ENCODE assay signal across 14 cellular contexts in the genomic region with DNA sequence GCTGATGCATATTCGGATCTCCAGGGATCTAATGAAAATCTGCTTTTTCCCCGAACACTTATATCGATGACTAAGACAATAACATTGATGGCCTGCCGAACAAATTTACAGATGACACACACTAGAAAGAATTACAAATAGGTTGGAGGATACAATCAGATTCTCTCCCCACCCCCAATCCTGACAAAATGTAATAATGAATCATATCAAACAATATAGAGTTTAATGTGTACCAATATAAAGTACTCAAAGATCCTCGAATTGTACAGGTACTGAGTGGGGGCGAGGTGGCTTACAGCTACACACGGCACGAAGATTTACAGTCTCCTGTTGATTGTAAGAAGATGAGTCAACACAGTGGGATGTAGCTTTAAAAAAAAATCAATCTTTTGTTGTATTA.
DNase-seq lines count a peak whose midpoint lies in the region; ATAC-seq, FAIRE-seq and TF ChIP-seq lines count a peak whose summit lies in the region.
"Had no signal": no experiment of that assay in that cellular context is flagged by ENCODE, and none has a peak within 500 bp of the region (broad histone marks: within the 10 kb centered on the region; RNA-seq: fewer than 3 reads in every experiment).

No MANE protein-coding gene starts in this region.

- POLR2A ChIA-PET in A549 (lab: Yijun Ruan, JAX), result interaction anchor here (1.3 kb wide), 1 partner anchor 35 kb away, joined by 4 read pairs; no protein-coding TSS in a partner anchor

- DNase-seq in A549 (ENCODE audit: low read depth in 1 of 2, low spot score in 1 of 2) (peak; percentile 27 to 55), HTR-8/SVneo (ENCODE audit: insufficient read length, low spot score) (peak; percentile 34), fibroblast of mammary gland (ENCODE audit: low read depth) (peak; percentile 36), RPMI8226 (no peak), medulla oblongata (ENCODE audit: extremely low spot score) (no peak)
- no peak for DNase-seq in activated CD4-positive, alpha-beta T cell treated with anti-CD3 and anti-CD28 coated beads, Interleukin-2, amount 50 U/mL, for 1 hour
- DNase-seq: C1 segment of cervical spinal cord, NCI-H1436, NCI-H524, SIG-M5 had no signal

- TF ChIP-seq EP300 in A549 (IDR thresholded peaks at IDR 0.05), result peak in 1 of 2 experiments; percentile 3; a peak in 1 of 5 replicates

- ATAC-seq in A549 (peak; percentile 71 to 87; a peak in 5 of 6 replicates), SK-N-SH treated with all-trans-retinoic acid at 6 μM for 48 hours (peak; percentile 90), HG02588 (IDR thresholded peaks at IDR 0.05; ENCODE audit: unreplicated experiment) (no peak)

- FAIRE-seq in A549 (lab: Jason Lieb, UNC) (no peak), HTR-8/SVneo (lab: Jason Lieb, UNC) (no peak)
- FAIRE-seq: H54, RCC 7860 had no signal

- H3K9me3 ChIP-seq in A549, result peaks cover 9% of the 10 kb centered on the region

- H3K4me2 ChIP-seq in A549, result peak overlapping the region; percentile 51

- peak overlapping the region; percentile 68 to 72 for H3K27ac ChIP-seq in A549

- H3K4me3 ChIP-seq in A549 (no peak overlapping the region), fibroblast of mammary gland (ENCODE audit: control insufficient read depth, low read depth, low read length) (no peak overlapping the region)

- no peak for TF ChIP-seq CTCF in A549 (IDR thresholded peaks at IDR 0.05)
- no peak for TF ChIP-seq CTCF in fibroblast of mammary gland (conservative IDR thresholded peaks at IDR 0.05; ENCODE audit: control insufficient read depth, insufficient read depth, low read depth, low read length)

- peaks cover 21% of the 10 kb centered on the region for H3K4me1 ChIP-seq in A549

- no peak for TF ChIP-seq RAD21 in A549 (conservative IDR thresholded peaks at IDR 0.05 in 1 of 2, IDR thresholded peaks at IDR 0.05 in 1 of 2)

- CTCF ChIA-PET in A549 (lab: Yijun Ruan, JAX), result interaction anchor here (1.3 kb wide), 1 partner anchor 11 kb away, joined by 3 read pairs; no protein-coding TSS in a partner anchor

- 7% methylated on average over 8 of the region's 8 CpGs for WGBS in A549 (ENCODE audit: missing lambda C conversion rate)

- no peak for TF ChIP-seq POLR2A in A549 (IDR thresholded peaks at IDR 0.05; ENCODE audit: low read length)

TF ChIP-seq in A549, 52 proteins besides CTCF, POLR2A, EP300 and RAD21:
- TF ChIP-seq FOSL2 (IDR thresholded peaks at IDR 0.05) (no peak), FOSL2 (CRISPR knock-in tag; IDR thresholded peaks at IDR 0.05) (peak; percentile 76), CEBPB (IDR thresholded peaks at IDR 0.05) (no peak), ZSCAN20 (CRISPR knock-in tag; IDR thresholded peaks at IDR 0.05) (no peak), ZFP36 (IDR thresholded peaks at IDR 0.05; ENCODE audit: borderline replicate concordance, partially characterized antibody) (no peak)

TF ChIP-seq in SK-N-SH treated with all-trans-retinoic acid at 6 μM for 48 hours, 23 proteins besides CTCF, POLR2A, EP300 and RAD21:
- TF ChIP-seq RARB (CRISPR knock-in tag; IDR thresholded peaks at IDR 0.05), result no peak
- TF ChIP-seq GLIS3 (CRISPR knock-in tag; IDR thresholded peaks at IDR 0.05), result no peak
- no peak for TF ChIP-seq ESRRG (CRISPR knock-in tag; IDR thresholded peaks at IDR 0.05)
- no peak for TF ChIP-seq CSDC2 (CRISPR knock-in tag; IDR thresholded peaks at IDR 0.05)
- no peak for TF ChIP-seq ISL1 (CRISPR knock-in tag; IDR thresholded peaks at IDR 0.05)
- TF ChIP-seq, protein P1, sequence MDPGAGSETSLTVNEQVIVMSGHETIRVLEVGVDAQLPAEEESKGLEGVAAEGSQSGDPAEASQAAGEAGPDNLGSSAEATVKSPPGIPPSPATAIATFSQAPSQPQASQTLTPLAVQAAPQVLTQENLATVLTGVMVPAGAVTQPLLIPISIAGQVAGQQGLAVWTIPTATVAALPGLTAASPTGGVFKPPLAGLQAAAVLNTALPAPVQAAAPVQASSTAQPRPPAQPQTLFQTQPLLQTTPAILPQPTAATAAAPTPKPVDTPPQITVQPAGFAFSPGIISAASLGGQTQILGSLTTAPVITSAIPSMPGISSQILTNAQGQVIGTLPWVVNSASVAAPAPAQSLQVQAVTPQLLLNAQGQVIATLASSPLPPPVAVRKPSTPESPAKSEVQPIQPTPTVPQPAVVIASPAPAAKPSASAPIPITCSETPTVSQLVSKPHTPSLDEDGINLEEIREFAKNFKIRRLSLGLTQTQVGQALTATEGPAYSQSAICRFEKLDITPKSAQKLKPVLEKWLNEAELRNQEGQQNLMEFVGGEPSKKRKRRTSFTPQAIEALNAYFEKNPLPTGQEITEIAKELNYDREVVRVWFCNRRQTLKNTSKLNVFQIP (CRISPR knock-in tag; IDR thresholded peaks at IDR 0.05; ENCODE audit: borderline replicate concordance, low read depth), result no peak
- TF ChIP-seq, protein P2, sequence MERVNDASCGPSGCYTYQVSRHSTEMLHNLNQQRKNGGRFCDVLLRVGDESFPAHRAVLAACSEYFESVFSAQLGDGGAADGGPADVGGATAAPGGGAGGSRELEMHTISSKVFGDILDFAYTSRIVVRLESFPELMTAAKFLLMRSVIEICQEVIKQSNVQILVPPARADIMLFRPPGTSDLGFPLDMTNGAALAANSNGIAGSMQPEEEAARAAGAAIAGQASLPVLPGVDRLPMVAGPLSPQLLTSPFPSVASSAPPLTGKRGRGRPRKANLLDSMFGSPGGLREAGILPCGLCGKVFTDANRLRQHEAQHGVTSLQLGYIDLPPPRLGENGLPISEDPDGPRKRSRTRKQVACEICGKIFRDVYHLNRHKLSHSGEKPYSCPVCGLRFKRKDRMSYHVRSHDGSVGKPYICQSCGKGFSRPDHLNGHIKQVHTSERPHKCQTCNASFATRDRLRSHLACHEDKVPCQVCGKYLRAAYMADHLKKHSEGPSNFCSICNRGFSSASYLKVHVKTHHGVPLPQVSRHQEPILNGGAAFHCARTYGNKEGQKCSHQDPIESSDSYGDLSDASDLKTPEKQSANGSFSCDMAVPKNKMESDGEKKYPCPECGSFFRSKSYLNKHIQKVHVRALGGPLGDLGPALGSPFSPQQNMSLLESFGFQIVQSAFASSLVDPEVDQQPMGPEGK (CRISPR knock-in tag; IDR thresholded peaks at IDR 0.05; ENCODE audit: borderline replicate concordance), result no peak
- TF ChIP-seq PPARA (CRISPR knock-in tag; IDR thresholded peaks at IDR 0.05; ENCODE audit: borderline replicate concordance), result no peak
- no peak for TF ChIP-seq ZFP3 (CRISPR knock-in tag; IDR thresholded peaks at IDR 0.05)
- no peak for TF ChIP-seq OSR1 (CRISPR knock-in tag; IDR thresholded peaks at IDR 0.05)
- TF ChIP-seq ZFP30 (CRISPR knock-in tag; IDR thresholded peaks at IDR 0.05), result no peak
- TF ChIP-seq BACH2 (CRISPR knock-in tag; IDR thresholded peaks at IDR 0.05; ENCODE audit: borderline replicate concordance), result no peak
- TF ChIP-seq TOX (CRISPR knock-in tag; IDR thresholded peaks at IDR 0.05; ENCODE audit: borderline replicate concordance), result no peak
- no peak for TF ChIP-seq ZNF565 (CRISPR knock-in tag; conservative IDR thresholded peaks at IDR 0.05; ENCODE audit: low read depth)
- no peak for TF ChIP-seq ARNTL (CRISPR knock-in tag; IDR thresholded peaks at IDR 0.05; ENCODE audit: borderline replicate concordance, low read depth)

Comparison
In these comparisons a context has a peak if more than half of its experiments do, and no peak if none do; other contexts are left out.
1. DNase-seq: peak in A549 (2 of 2), HTR-8/SVneo (single experiment) and fibroblast of mammary gland (single experiment); none in RPMI8226 (single experiment), medulla oblongata (single experiment) and activated CD4-positive, alpha-beta T cell treated with anti-CD3 and anti-CD28 coated beads, Interleukin-2, amount 50 U/mL, for 1 hour (single experiment).